ENCODE assay signal across 9 cellular contexts in genomic region chr12:95205685-95206084, GRCh38. TPM values are rescaled to one million over a fixed set of nuclear protein-coding genes. Genes with fewer than 3 reads are reported as not detected.
DNase-seq lines count a peak whose midpoint lies in the region; ATAC-seq and TF ChIP-seq lines count a peak whose summit lies in the region.
"Had no signal": no experiment of that assay in that cellular context is flagged by ENCODE, and none has a peak within 500 bp of the region (broad histone marks: within the 10 kb centered on the region; RNA-seq: fewer than 3 reads in every experiment).

No MANE protein-coding gene starts in this region.

- H3K9me3 ChIP-seq in DOHH2 (ENCODE audit: control insufficient read depth, insufficient read depth, low read length) = no peaks in the 10 kb centered on the region
- H3K9me3 ChIP-seq in trophoblast cell (ENCODE audit: insufficient read depth, low read depth, low read length) = no peaks in the 10 kb centered on the region
- H3K9me3 ChIP-seq in CD8-positive, alpha-beta T cell (ENCODE audit: low read length) = no peaks in the 10 kb centered on the region

- peak overlapping the region; percentile 36 for H2BK12ac ChIP-seq in trophoblast cell (ENCODE audit: low read length)

- H3K27ac Mint-ChIP-seq in activated naive CD8-positive, alpha-beta T cell treated with anti-CD3 and anti-CD28 coated beads, Interleukin-2, amount 50 U/mL, for 24 hours = no peak overlapping the region
- no peak overlapping the region for H3K27ac Mint-ChIP-seq in CD8-positive, alpha-beta T cell
- H3K27ac Mint-ChIP-seq: activated T-cell treated with anti-CD3 and anti-CD28 coated beads, Interleukin-2, amount 50 U/mL, for 24 hours had no signal

- no peak overlapping the region for H3K4ac ChIP-seq in trophoblast cell (ENCODE audit: low read depth, low read length)

- peak overlapping the region; percentile 82 for H2BK120ac ChIP-seq in trophoblast cell (ENCODE audit: insufficient read depth, low read length, poor library complexity)

- intact Hi-C loops in CD8-positive, alpha-beta T cell (cut with DNase I, micrococcal nuclease) = no loop called here

- peaks cover 7% of the 10 kb centered on the region for H3K4me1 Mint-ChIP-seq in activated naive CD8-positive, alpha-beta T cell treated with anti-CD3 and anti-CD28 coated beads, Interleukin-2, amount 50 U/mL, for 24 hours
- H3K4me1 Mint-ChIP-seq in CD8-positive, alpha-beta T cell (ENCODE audit: low read depth) = peaks cover 6% of the 10 kb centered on the region

- H3K4me1 ChIP-seq in DOHH2 (ENCODE audit: control insufficient read depth, low read length) (peaks cover 97% of the 10 kb centered on the region), trophoblast cell (ENCODE audit: control insufficient read depth in 1 of 2, insufficient read depth in 2 of 2, low read length in 2 of 2) (peaks cover 18 to 27% of the 10 kb centered on the region in 2 experiments)
- H3K4me1 ChIP-seq in CD8-positive, alpha-beta T cell (ENCODE audit: insufficient read depth, low read length) = no peaks in the 10 kb centered on the region

- DNase-seq in foreskin fibroblast (peak; percentile 74 to 86), trophoblast cell (peak; percentile 61 to 75)
- DNase-seq in activated naive CD8-positive, alpha-beta T cell treated with anti-CD3 and anti-CD28 coated beads, Interleukin-2, amount 50 U/mL, for 24 hours = no peak
- DNase-seq in CD8-positive, alpha-beta T cell = no peak
- DNase-seq: activated T-cell treated with anti-CD3 and anti-CD28 coated beads, Interleukin-2, amount 50 U/mL, for 24 hours had no signal

- no peak overlapping the region for H3K23ac ChIP-seq in trophoblast cell (ENCODE audit: low read length)

- peak overlapping the region; percentile 83 for H3K18ac ChIP-seq in trophoblast cell (ENCODE audit: low read length)

- TF ChIP-seq CTCF in DOHH2 (IDR thresholded peaks at IDR 0.05; ENCODE audit: low read depth, low read length, poor library complexity, severe bottlenecking) (no peak), foreskin fibroblast (IDR thresholded peaks at IDR 0.05; ENCODE audit: low read depth, low read length) (no peak)
- no peak for TF ChIP-seq CTCF in CD8-positive, alpha-beta T cell (IDR thresholded peaks at IDR 0.05)

- no peak overlapping the region for H2AK5ac ChIP-seq in trophoblast cell (ENCODE audit: low read length)

- H3K14ac ChIP-seq in trophoblast cell (ENCODE audit: low read length) = peak overlapping the region; percentile 40

- no peaks in the 10 kb centered on the region for H3K36me3 Mint-ChIP-seq in activated naive CD8-positive, alpha-beta T cell treated with anti-CD3 and anti-CD28 coated beads, Interleukin-2, amount 50 U/mL, for 24 hours (ENCODE audit: low read depth)
- no peaks in the 10 kb centered on the region for H3K36me3 Mint-ChIP-seq in CD8-positive, alpha-beta T cell

- peak overlapping the region; percentile 81 for H2BK5ac ChIP-seq in trophoblast cell (ENCODE audit: low read depth, low read length, poor library complexity)

- CTCF ChIA-PET in CD8-positive, alpha-beta T cell (lab: Charles Lee) = no interaction called here

- no peaks in the 10 kb centered on the region for H3K9me3 Mint-ChIP-seq in activated naive CD8-positive, alpha-beta T cell treated with anti-CD3 and anti-CD28 coated beads, Interleukin-2, amount 50 U/mL, for 24 hours
- no peaks in the 10 kb centered on the region for H3K9me3 Mint-ChIP-seq in CD8-positive, alpha-beta T cell
- H3K9me3 Mint-ChIP-seq: activated T-cell treated with anti-CD3 and anti-CD28 coated beads, Interleukin-2, amount 50 U/mL, for 24 hours had no signal

- H3K4me3 Mint-ChIP-seq in activated naive CD8-positive, alpha-beta T cell treated with anti-CD3 and anti-CD28 coated beads, Interleukin-2, amount 50 U/mL, for 24 hours = no peak overlapping the region
- no peak overlapping the region for H3K4me3 Mint-ChIP-seq in CD8-positive, alpha-beta T cell
- H3K4me3 Mint-ChIP-seq: activated T-cell treated with anti-CD3 and anti-CD28 coated beads, Interleukin-2, amount 50 U/mL, for 24 hours had no signal

- H3K9ac ChIP-seq in trophoblast cell (ENCODE audit: low read length) = no peak overlapping the region

- peaks cover 84% of the 10 kb centered on the region for H3K36me3 ChIP-seq in DOHH2 (ENCODE audit: control insufficient read depth, low read length)
- peaks cover 3 to 19% of the 10 kb centered on the region in 2 experiments for H3K36me3 ChIP-seq in trophoblast cell (ENCODE audit: control insufficient read depth in 1 of 2, insufficient read depth in 2 of 2, low read length in 2 of 2)
- H3K36me3 ChIP-seq in CD8-positive, alpha-beta T cell (ENCODE audit: insufficient read depth, low read length) = no peaks in the 10 kb centered on the region

- H3K27ac ChIP-seq in DOHH2 (ENCODE audit: low read depth, low read length) (peak overlapping the region; percentile 97), trophoblast cell (ENCODE audit: low read depth, low read length) (peak overlapping the region; percentile 96)
- no peak overlapping the region for H3K27ac ChIP-seq in CD8-positive, alpha-beta T cell (ENCODE audit: low read depth, low read length)

- peak overlapping the region; percentile 49 for H2AFZ ChIP-seq in trophoblast cell (ENCODE audit: insufficient read depth, low read length, poor library complexity)

- ATAC-seq in SK-N-SH treated with all-trans-retinoic acid at 6 μM for 48 hours (peak; percentile 72), HG02798 (IDR thresholded peaks at IDR 0.05; ENCODE audit: poor library complexity, unreplicated experiment) (no peak), GM21515 (IDR thresholded peaks at IDR 0.05; ENCODE audit: unreplicated experiment) (no peak)
- no peak for ATAC-seq in activated naive CD8-positive, alpha-beta T cell treated with anti-CD3 and anti-CD28 coated beads, Interleukin-2, amount 50 U/mL, for 24 hours
- ATAC-seq in CD8-positive, alpha-beta T cell = no peak

- POLR2A ChIA-PET in CD8-positive, alpha-beta T cell (lab: Charles Lee) = no interaction called here

- peak overlapping the region; percentile 86 for H3K4me2 ChIP-seq in DOHH2 (ENCODE audit: low read length)
- H3K4me2 ChIP-seq in trophoblast cell (ENCODE audit: low read length) = peak overlapping the region; percentile 7

- H4K20me1 ChIP-seq in DOHH2 (ENCODE audit: control insufficient read depth, insufficient read depth, low read depth, low read length) = no peaks in the 10 kb centered on the region

- peak overlapping the region; percentile 66 for H4K8ac ChIP-seq in trophoblast cell (ENCODE audit: low read depth, low read length)

- no peaks in the 10 kb centered on the region for H3K9me2 ChIP-seq in DOHH2 (replicated peaks; ENCODE audit: control insufficient read depth, low read length)

- no CpG with 5 or more reads among the region's 4 CpGs for WGBS in trophoblast cell (ENCODE audit: extremely low coverage, insufficient coverage, insufficient read length)

- peak overlapping the region; percentile 18 for H4K91ac ChIP-seq in trophoblast cell (ENCODE audit: low read depth, low read length)

- H3K4me3 ChIP-seq in DOHH2 (ENCODE audit: low read length) (no peak overlapping the region), foreskin fibroblast (ENCODE audit: low read depth in 1 of 2, low read length in 2 of 2) (no peak overlapping the region), trophoblast cell (ENCODE audit: low read depth, low read length) (no peak overlapping the region)
- no peak overlapping the region for H3K4me3 ChIP-seq in CD8-positive, alpha-beta T cell (ENCODE audit: low read depth, low read length)

- H3K27me3 ChIP-seq in DOHH2 (ENCODE audit: control insufficient read depth, low read length) = no peaks in the 10 kb centered on the region
- no peaks in the 10 kb centered on the region for H3K27me3 ChIP-seq in trophoblast cell (ENCODE audit: insufficient read depth, low read length)
- no peaks in the 10 kb centered on the region for H3K27me3 ChIP-seq in CD8-positive, alpha-beta T cell (ENCODE audit: insufficient read depth, low read length)

- H4K12ac ChIP-seq in trophoblast cell (ENCODE audit: low read depth, low read length) = peak overlapping the region; percentile 59

- peaks cover 100% of the 10 kb centered on the region for H3K79me2 ChIP-seq in DOHH2 (ENCODE audit: control insufficient read depth, low read length)
- peaks cover 8% of the 10 kb centered on the region for H3K79me2 ChIP-seq in trophoblast cell (ENCODE audit: control insufficient read depth, insufficient read depth, low read length, poor library complexity)

- no peaks in the 10 kb centered on the region for H3K27me3 Mint-ChIP-seq in activated naive CD8-positive, alpha-beta T cell treated with anti-CD3 and anti-CD28 coated beads, Interleukin-2, amount 50 U/mL, for 24 hours
- H3K27me3 Mint-ChIP-seq in CD8-positive, alpha-beta T cell (ENCODE audit: low read depth) = no peaks in the 10 kb centered on the region
- H3K27me3 Mint-ChIP-seq: activated T-cell treated with anti-CD3 and anti-CD28 coated beads, Interleukin-2, amount 50 U/mL, for 24 hours had no signal

- peaks cover 38% of the 10 kb centered on the region for H3F3A ChIP-seq in DOHH2 (ENCODE audit: control insufficient read depth, insufficient read depth)

- peaks cover 25% of the 10 kb centered on the region for H3K79me1 ChIP-seq in trophoblast cell (ENCODE audit: low read length)

TF ChIP-seq in SK-N-SH treated with all-trans-retinoic acid at 6 μM for 48 hours, 23 proteins besides CTCF, POLR2A, EP300 and RAD21:
- TF ChIP-seq CSDC2 (CRISPR knock-in tag; IDR thresholded peaks at IDR 0.05) (no peak), TCF4 (CRISPR knock-in tag; IDR thresholded peaks at IDR 0.05; ENCODE audit: borderline replicate concordance) (no peak)

RNA-seq across cellular contexts. Expression of gene FGD6, which starts 11.6 kb away (rescaled TPM):
- 36.2 and 36.3 TPM in 2 replicates for polyA plus RNA-seq in trophoblast cell (2013)
- total RNA-seq in CD8-positive, alpha-beta T cell = 1 to 10 TPM in 1 of 2 experiments, under 1 TPM in 1; 0.94 to 1.6 TPM

RNA-seq across cellular contexts. Expression of gene VEZT, which starts 11.9 kb away (rescaled TPM):
- 72.0 and 72.3 TPM in 2 replicates for polyA plus RNA-seq in trophoblast cell (2013)
- 10 to 100 TPM; 48.4 to 57.7 TPM for total RNA-seq in CD8-positive, alpha-beta T cell

Comparison
In these comparisons a context has a peak if more than half of its experiments do, and no peak if none do; other contexts are left out.
1. DNase-seq: peak in foreskin fibroblast (2 of 2) and trophoblast cell (2 of 2); none in activated naive CD8-positive, alpha-beta T cell treated with anti-CD3 and anti-CD28 coated beads, Interleukin-2, amount 50 U/mL, for 24 hours (single experiment) and CD8-positive, alpha-beta T cell (0 of 7).